ENCODE assay signal across 9 cellular contexts in the genomic region with DNA sequence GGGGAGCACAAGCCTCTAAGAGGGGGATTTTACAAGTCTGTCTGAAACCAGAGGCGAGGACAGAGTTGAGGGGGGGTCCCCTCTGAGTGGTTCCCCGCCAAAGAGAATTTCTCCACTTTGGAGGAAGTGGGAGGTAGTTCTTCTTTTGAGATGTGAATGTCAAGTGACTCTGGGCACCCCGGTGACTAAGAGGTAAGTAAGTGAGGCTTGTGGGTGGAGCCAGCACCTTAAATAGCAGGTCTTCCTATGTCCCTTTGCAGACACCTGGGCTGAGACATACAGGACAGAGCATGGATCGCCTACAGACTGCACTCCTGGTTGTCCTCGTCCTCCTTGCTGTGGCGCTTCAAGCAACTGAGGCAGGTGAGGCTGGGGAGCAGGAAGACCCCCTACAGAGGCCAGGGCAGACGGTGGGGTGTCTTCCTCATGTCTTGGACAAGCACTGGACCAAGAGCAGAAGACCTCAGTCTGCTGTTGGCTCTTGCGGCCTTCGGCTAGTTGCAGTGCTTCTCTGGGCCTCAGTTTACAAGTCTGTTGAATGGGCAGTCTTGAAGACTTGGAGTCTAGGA. TPM values are rescaled to one million over a fixed set of nuclear protein-coding genes. Genes with fewer than 3 reads are reported as not detected.
DNase-seq lines count a peak whose midpoint lies in the region; ATAC-seq and TF ChIP-seq lines count a peak whose summit lies in the region.
"Had no signal": no experiment of that assay in that cellular context is flagged by ENCODE, and none has a peak within 500 bp of the region (broad histone marks: within the 10 kb centered on the region; RNA-seq: fewer than 3 reads in every experiment).

A gene with protein sequence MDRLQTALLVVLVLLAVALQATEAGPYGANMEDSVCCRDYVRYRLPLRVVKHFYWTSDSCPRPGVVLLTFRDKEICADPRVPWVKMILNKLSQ (plus strand): TSS at position 257 of the 569 bp plus-strand sequence. CDS start 34 bp downstream, at position 291.

- CTCF ChIA-PET in activated naive CD4-positive, alpha-beta T cell treated with anti-CD3 and anti-CD28 coated beads for 36 hours (lab: Charles Lee): interaction anchor here (1.5 kb wide), 1 partner anchor 58 kb away, joined by 3 read pairs; no protein-coding TSS in a partner anchor

- peaks cover 11% of the 10 kb centered on the region for H3K4me1 Mint-ChIP-seq in activated naive CD4-positive, alpha-beta T cell treated with anti-CD3 and anti-CD28 coated beads for 36 hours (ENCODE audit: low read depth)
- peaks cover 63% of the 10 kb centered on the region for H3K4me1 Mint-ChIP-seq in stimulated activated memory B cell treated with anti-CD40 and anti-IgM and Interleukin-4, amounts not matched to agents 10 μg/mL and 1 μg/mL and 100 μg/mL, for 72 hours
- no peaks in the 10 kb centered on the region for H3K4me1 Mint-ChIP-seq in mesothelial cell of epicardium
- H3K4me1 Mint-ChIP-seq: WTC11 had no signal

- no peaks in the 10 kb centered on the region for H3K9me3 Mint-ChIP-seq in activated naive CD4-positive, alpha-beta T cell treated with anti-CD3 and anti-CD28 coated beads for 36 hours
- H3K9me3 Mint-ChIP-seq in stimulated activated memory B cell treated with anti-CD40 and anti-IgM and Interleukin-4, amounts not matched to agents 10 μg/mL and 1 μg/mL and 100 μg/mL, for 72 hours: no peaks in the 10 kb centered on the region
- H3K9me3 Mint-ChIP-seq in mesothelial cell of epicardium: no peaks in the 10 kb centered on the region
- H3K9me3 Mint-ChIP-seq: WTC11 had no signal

- H3K27ac Mint-ChIP-seq in activated naive CD4-positive, alpha-beta T cell treated with anti-CD3 and anti-CD28 coated beads for 36 hours: no peak within 1 kb of the TSS
- H3K27ac Mint-ChIP-seq in stimulated activated memory B cell treated with anti-CD40 and anti-IgM and Interleukin-4, amounts not matched to agents 10 μg/mL and 1 μg/mL and 100 μg/mL, for 72 hours: peak within 1 kb of the TSS; percentile 94
- H3K27ac Mint-ChIP-seq in mesothelial cell of epicardium: no peak within 1 kb of the TSS
- H3K27ac Mint-ChIP-seq: WTC11 had no signal

- H3K27me3 Mint-ChIP-seq in activated naive CD4-positive, alpha-beta T cell treated with anti-CD3 and anti-CD28 coated beads for 36 hours (ENCODE audit: low read depth): no peaks in the 10 kb centered on the region
- no peaks in the 10 kb centered on the region for H3K27me3 Mint-ChIP-seq in stimulated activated memory B cell treated with anti-CD40 and anti-IgM and Interleukin-4, amounts not matched to agents 10 μg/mL and 1 μg/mL and 100 μg/mL, for 72 hours
- H3K27me3 Mint-ChIP-seq in mesothelial cell of epicardium (ENCODE audit: low read depth): peaks cover 5% of the 10 kb centered on the region

- intact Hi-C loops in activated naive CD4-positive, alpha-beta T cell treated with anti-CD3 and anti-CD28 coated beads for 36 hours (cut with micrococcal nuclease): loop anchor here (1.0 kb wide), 1 partner anchor 44 kb away; no protein-coding TSS in a partner anchor

- no peaks in the 10 kb centered on the region for H3K36me3 Mint-ChIP-seq in activated naive CD4-positive, alpha-beta T cell treated with anti-CD3 and anti-CD28 coated beads for 36 hours (ENCODE audit: low read depth)
- H3K36me3 Mint-ChIP-seq in stimulated activated memory B cell treated with anti-CD40 and anti-IgM and Interleukin-4, amounts not matched to agents 10 μg/mL and 1 μg/mL and 100 μg/mL, for 72 hours: peaks cover 38% of the 10 kb centered on the region
- H3K36me3 Mint-ChIP-seq in mesothelial cell of epicardium: no peaks in the 10 kb centered on the region
- H3K36me3 Mint-ChIP-seq: WTC11 had no signal

- ATAC-seq in HG02588 (IDR thresholded peaks at IDR 0.05; ENCODE audit: unreplicated experiment): peak; percentile 40
- peak; percentile 85 for ATAC-seq in stimulated activated memory B cell treated with anti-CD40 and anti-IgM and Interleukin-4, amounts not matched to agents 10 μg/mL and 1 μg/mL and 100 μg/mL, for 72 hours
- ATAC-seq in GM18519 (IDR thresholded peaks at IDR 0.05; ENCODE audit: low FRiP score, unreplicated experiment): no peak
- ATAC-seq: WTC11 had no signal

- H3K4me3 Mint-ChIP-seq in activated naive CD4-positive, alpha-beta T cell treated with anti-CD3 and anti-CD28 coated beads for 36 hours: no peak within 1 kb of the TSS
- peak within 1 kb of the TSS; percentile 77 for H3K4me3 Mint-ChIP-seq in stimulated activated memory B cell treated with anti-CD40 and anti-IgM and Interleukin-4, amounts not matched to agents 10 μg/mL and 1 μg/mL and 100 μg/mL, for 72 hours
- no peak within 1 kb of the TSS for H3K4me3 Mint-ChIP-seq in mesothelial cell of epicardium
- H3K4me3 Mint-ChIP-seq: WTC11 had no signal

- DNase-seq in activated naive CD4-positive, alpha-beta T cell treated with anti-CD3 and anti-CD28 coated beads for 36 hours: peak; percentile 69
- no peak for DNase-seq in activated naive CD4-positive, alpha-beta T cell treated with anti-CD3 and anti-CD28 coated beads, Interleukin-2, amount 50 U/mL, for 16 hours
- DNase-seq in SKM-1 treated with dmso at 0.1 percent for 144 hours (lab: John Stamatoyannopoulos, UW; ENCODE audit: unreplicated experiment) (peak; percentile 80), mesothelial cell of epicardium (ENCODE audit: low spot score in 2 of 2, unreplicated experiment in 2 of 2) (no peak), middle frontal gyrus (ENCODE audit: extremely low spot score, low spot score) (no peak)

- no peak for TF ChIP-seq CTCF in mesothelial cell of epicardium (IDR thresholded peaks at IDR 0.05; ENCODE audit: unreplicated experiment)

RNA-seq across cellular contexts. Expression of the gene that starts here (rescaled TPM):
- total RNA-seq in activated naive CD4-positive, alpha-beta T cell treated with anti-CD3 and anti-CD28 coated beads for 36 hours: 1 to 10 TPM in 1 of 2 experiments, under 1 TPM in 1; 0.72 to 1.0 TPM
- total RNA-seq in mesothelial cell of epicardium: not detected in 3 replicates

Comparison
In these comparisons a context has a peak if more than half of its experiments do, and no peak if none do; other contexts are left out.
1. DNase-seq: peak in activated naive CD4-positive, alpha-beta T cell treated with anti-CD3 and anti-CD28 coated beads for 36 hours (single experiment) and SKM-1 treated with dmso at 0.1 percent for 144 hours (single experiment); none in activated naive CD4-positive, alpha-beta T cell treated with anti-CD3 and anti-CD28 coated beads, Interleukin-2, amount 50 U/mL, for 16 hours (single experiment), mesothelial cell of epicardium (0 of 2) and middle frontal gyrus (single experiment).